1 cellular context compared by ENCODE assay signal in genomic region chr9:96476591-96476990, GRCh38.
TF ChIP-seq lines count a peak whose summit lies in the region.

No MANE protein-coding gene starts in this region.

TF ChIP-seq in K562, 482 proteins besides CTCF, POLR2A, EP300 and RAD21:
- TF ChIP-seq HINFP (tag; conservative IDR thresholded peaks at IDR 0.05; ENCODE audit: low read depth) (no peak), FOSL1 (tag; conservative IDR thresholded peaks at IDR 0.05) (peak; percentile 43; the same call in 1 of the 2 replicates)
